In the genomic region with DNA sequence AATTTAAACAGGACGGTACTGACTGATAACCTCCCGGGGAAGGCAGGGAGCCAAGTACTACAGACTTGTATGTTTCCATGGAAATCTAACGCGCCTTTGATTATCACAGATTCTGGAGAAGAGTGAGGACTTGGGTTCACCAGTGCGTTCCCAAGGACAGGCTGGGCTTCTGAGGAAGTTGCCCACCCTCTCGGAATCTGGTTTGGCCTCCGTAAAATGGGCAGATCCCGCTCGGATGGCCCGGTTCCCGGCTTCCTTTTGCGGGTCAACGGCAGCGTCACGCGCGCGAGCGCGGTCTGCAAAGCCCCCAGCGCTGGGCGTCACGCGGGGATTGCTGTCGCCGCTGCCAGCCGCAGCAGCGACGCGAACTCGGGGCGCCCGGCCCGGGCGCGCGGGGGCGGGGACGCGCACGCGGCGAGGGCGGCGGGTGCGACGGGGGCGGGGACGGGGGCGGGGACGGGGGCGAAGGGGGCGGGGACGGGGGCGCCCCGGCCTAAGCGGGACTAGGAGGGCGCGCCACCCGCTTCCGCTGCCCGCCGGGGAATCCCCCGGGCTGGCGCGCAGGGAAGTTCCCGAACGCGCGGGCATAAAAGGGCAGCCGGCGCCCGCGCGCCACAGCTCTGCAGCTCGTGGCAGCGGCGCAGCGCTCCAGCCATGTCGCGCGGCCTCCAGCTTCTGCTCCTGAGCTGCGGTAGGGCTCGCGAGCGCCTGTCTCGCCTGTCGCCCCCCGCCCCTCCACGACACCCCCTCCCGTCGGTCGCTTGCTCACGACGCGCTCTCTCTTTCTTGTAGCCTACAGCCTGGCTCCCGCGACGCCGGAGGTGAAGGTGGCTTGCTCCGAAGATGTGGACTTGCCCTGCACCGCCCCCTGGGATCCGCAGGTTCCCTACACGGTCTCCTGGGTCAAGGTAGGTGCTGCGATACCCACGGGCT, we compare ENCODE assay signal across 9 cellular contexts. TPM values are rescaled to one million over a fixed set of nuclear protein-coding genes. Genes with fewer than 3 reads are reported as not detected.
DNase-seq lines count a peak whose midpoint lies in the region; FAIRE-seq and TF ChIP-seq lines count a peak whose summit lies in the region.
"Had no signal": no experiment of that assay in that cellular context is flagged by ENCODE, and none has a peak within 500 bp of the region (broad histone marks: within the 10 kb centered on the region; RNA-seq: fewer than 3 reads in every experiment).

A gene with protein sequence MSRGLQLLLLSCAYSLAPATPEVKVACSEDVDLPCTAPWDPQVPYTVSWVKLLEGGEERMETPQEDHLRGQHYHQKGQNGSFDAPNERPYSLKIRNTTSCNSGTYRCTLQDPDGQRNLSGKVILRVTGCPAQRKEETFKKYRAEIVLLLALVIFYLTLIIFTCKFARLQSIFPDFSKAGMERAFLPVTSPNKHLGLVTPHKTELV (plus strand): TSS at position 615 of the 933 bp plus-strand sequence. CDS start 40 bp downstream, at position 655.

- peak within 1 kb of the TSS; percentile 62; the same call in 1 of the 2 replicates for H3K27ac Mint-ChIP-seq in HFFc6

- TF ChIP-seq CTCF in HFFc6 (IDR thresholded peaks at IDR 0.05) (peak; percentile 41; the same call in 1 of the 2 replicates), WI38 (IDR thresholded peaks at IDR 0.05; ENCODE audit: low read depth, low read length) (no peak), bronchial epithelial cell (IDR thresholded peaks at IDR 0.05; ENCODE audit: insufficient read depth, low read length, severe bottlenecking) (peak; percentile 30), keratinocyte (optimal IDR thresholded peaks at IDR 0.05 in 1 of 3, IDR thresholded peaks at IDR 0.05 in 1 of 3, conservative IDR thresholded peaks at IDR 0.05 in 1 of 3; ENCODE audit: extremely low read depth in 1 of 3, insufficient read depth in 2 of 3, low read length in 3 of 3) (peak in 1 of 3 experiments; percentile 42)

- no peaks in the 10 kb centered on the region for H3K36me3 Mint-ChIP-seq in HFFc6 (ENCODE audit: low read depth)

- H2AFZ ChIP-seq in keratinocyte (ENCODE audit: control insufficient read depth, low read length): peak within 1 kb of the TSS; percentile 98

- H3K27me3 ChIP-seq in bronchial epithelial cell (ENCODE audit: control insufficient read depth, insufficient read depth, low read length): no peaks in the 10 kb centered on the region
- H3K27me3 ChIP-seq in keratinocyte (ENCODE audit: control insufficient read depth, extremely low read depth, insufficient read depth, low read length): no peaks in the 10 kb centered on the region

- dilution Hi-C loops in keratinocyte (cut with MboI; ENCODE audit: extremely low pct_ligation_motif_present, low sequenced_read_pairs): no loop called here

- no peaks in the 10 kb centered on the region for H3K9me1 ChIP-seq in keratinocyte (ENCODE audit: control insufficient read depth, extremely low read depth, insufficient read depth, low read length)

- FAIRE-seq in bronchial epithelial cell (lab: Jason Lieb, UNC): no peak
- FAIRE-seq in keratinocyte (lab: Jason Lieb, UNC): no peak
- FAIRE-seq: A204.1 had no signal

- H3K79me2 ChIP-seq in keratinocyte (ENCODE audit: control insufficient read depth, insufficient read depth, low read length): no peaks in the 10 kb centered on the region

- peaks cover 8% of the 10 kb centered on the region for H3K27me3 Mint-ChIP-seq in HFFc6 (ENCODE audit: insufficient read depth)

- H3K27ac ChIP-seq in keratinocyte (ENCODE audit: control insufficient read depth, insufficient read depth, low read length): peak within 1 kb of the TSS; percentile 28

- peak within 1 kb of the TSS; percentile 91 for H3K4me2 ChIP-seq in keratinocyte (ENCODE audit: control insufficient read depth, extremely low read depth, insufficient read depth, low read depth, low read length)

- H3K4me1 Mint-ChIP-seq in HFFc6 (ENCODE audit: low read depth): peaks cover 10% of the 10 kb centered on the region; the same call in 1 of the 2 replicates

- DNase-seq in DMS 273 (lab: John Stamatoyannopoulos, UW; ENCODE audit: unreplicated experiment) (peak; percentile 81), DMS 273 treated with DMSO at 0.1 percent for 48 hours (lab: John Stamatoyannopoulos, UW) (no peak), HFFc6 (no peak), NCI-H1105 (lab: John Stamatoyannopoulos, UW) (peak; percentile 67), bronchial epithelial cell (ENCODE audit: low read depth) (no peak), keratinocyte (ENCODE audit: low read depth, low spot score) (no peak)
- peak; percentile 36 to 57 for DNase-seq in stimulated activated CD4-positive, alpha-beta T cell treated with anti-CD3 and anti-CD28 coated beads, Interleukin-15, amount 100 ng/mL, for 48 hours (ENCODE audit: low read depth in 2 of 2)

- H3K9ac ChIP-seq in keratinocyte (ENCODE audit: control insufficient read depth, extremely low read depth, insufficient read depth, low read length): peak within 1 kb of the TSS; percentile 84

- H4K20me1 ChIP-seq in keratinocyte (ENCODE audit: control insufficient read depth, extremely low read depth, insufficient read depth, low read length): no peaks in the 10 kb centered on the region

- H3K4me1 ChIP-seq in keratinocyte (ENCODE audit: control insufficient read depth, extremely low read depth, insufficient read depth, low read length): peaks cover 2% of the 10 kb centered on the region

- no peaks in the 10 kb centered on the region for H3K36me3 ChIP-seq in bronchial epithelial cell (ENCODE audit: control insufficient read depth, insufficient read depth, low read length)
- H3K36me3 ChIP-seq in keratinocyte (ENCODE audit: control insufficient read depth in 2 of 2, extremely low read depth in 1 of 2, insufficient read depth in 2 of 2, low read length in 2 of 2): no peaks in the 10 kb centered on the region

- no peaks in the 10 kb centered on the region for H3K9me3 ChIP-seq in keratinocyte (ENCODE audit: control insufficient read depth, low read depth, low read length)

- H3K9me3 Mint-ChIP-seq in HFFc6: no peaks in the 10 kb centered on the region

- H3K4me3 ChIP-seq in WI38 (ENCODE audit: low read depth, low read length): peak within 1 kb of the TSS; percentile 72
- H3K4me3 ChIP-seq in bronchial epithelial cell (ENCODE audit: low read depth, low read length): peak within 1 kb of the TSS; percentile 52
- peak within 1 kb of the TSS; percentile 58 to 80 (median 76) for H3K4me3 ChIP-seq in keratinocyte (ENCODE audit: control insufficient read depth in 2 of 3, extremely low read depth in 1 of 3, insufficient read depth in 2 of 3, low read depth in 1 of 3, low read length in 3 of 3)

- peak within 1 kb of the TSS; percentile 91 for H3K4me3 Mint-ChIP-seq in HFFc6

RNA-seq across cellular contexts. Expression of the gene that starts here (rescaled TPM):
- 1 to 10 TPM in 4 of 6 experiments, under 1 TPM in 2; 0.79 to 1.9 (median 1.1) TPM for total RNA-seq in HFFc6 (2021; fragmentation: NEBNext Ultra II Directional; extraction: Animal tissue kit (Norgen Biotek cat#: 25700))
- total RNA-seq in bronchial epithelial cell: 0.53 and 1.0 TPM in 2 replicates
- polyA plus RNA-seq in keratinocyte: 2.2 to 3.8 TPM (median 3.4 TPM) in 3 replicates
- polyA plus RNA-seq in keratinocyte (2011; ENCODE audit: low read depth): 0.52 TPM
- polyA plus RNA-seq in keratinocyte (2011; cell fraction: cytosol; rRNA removed): 1.9 and 2.5 TPM in 2 replicates
- 2.3 TPM in 2 replicates for polyA plus RNA-seq in keratinocyte (2011; cell fraction: nucleus; rRNA removed)
- polyA plus RNA-seq in keratinocyte (2012; ENCODE audit: low replicate concordance): 1.5 and 3.8 TPM in 2 replicates
- 1.4 to 2.0 TPM (median 1.5 TPM) in 3 replicates for polyA minus RNA-seq in keratinocyte
- 0.77 TPM for polyA minus RNA-seq in keratinocyte (2011; cell fraction: cytosol; rRNA and poly(A)+ RNA removed)
- polyA minus RNA-seq in keratinocyte (2011; cell fraction: nucleus; rRNA and poly(A)+ RNA removed): 0.74 and 0.93 TPM in 2 replicates

Comparison
In these comparisons a context has a peak if more than half of its experiments do, and no peak if none do; other contexts are left out.
1. DNase-seq: peak in DMS 273 (single experiment), NCI-H1105 (single experiment) and stimulated activated CD4-positive, alpha-beta T cell treated with anti-CD3 and anti-CD28 coated beads, Interleukin-15, amount 100 ng/mL, for 48 hours (2 of 2); none in DMS 273 treated with DMSO at 0.1 percent for 48 hours (single experiment), HFFc6 (single experiment), bronchial epithelial cell (single experiment) and keratinocyte (single experiment).
2. Peak in every context shown above with its lines, with median percentiles within 50 percentile points of each other: H3K4me3 ChIP-seq.